13 cellular contexts compared by ENCODE assay signal in genomic region chr20:24632581-24632980, GRCh38.
"Had no signal": no experiment of that assay in that cellular context is flagged by ENCODE, and none has a peak within 500 bp of the region (broad histone marks: within the 10 kb centered on the region; RNA-seq: fewer than 3 reads in every experiment).

No MANE protein-coding gene starts in this region.

- H3K4me3 ChIP-seq: pancreas, right lobe of liver, stomach, thoracic aorta, upper lobe of left lung had no signal

- H3K9me3 ChIP-seq: pancreas, right lobe of liver, stomach, thoracic aorta, upper lobe of left lung had no signal

- H3K27ac Mint-ChIP-seq: activated naive CD8-positive, alpha-beta T cell; effector memory CD8-positive, alpha-beta T cell; immature natural killer cell; naive thymus-derived CD4-positive, alpha-beta T cell had no signal

- H3K27ac ChIP-seq: pancreas, right lobe of liver, stomach, thoracic aorta, upper lobe of left lung had no signal

- H3K36me3 ChIP-seq: pancreas, right lobe of liver, stomach, thoracic aorta, upper lobe of left lung had no signal

- H3K27me3 ChIP-seq: pancreas, right lobe of liver, stomach, upper lobe of left lung had no signal

- H3K4me1 ChIP-seq: pancreas, right lobe of liver had no signal

- H3K27me3 Mint-ChIP-seq: activated naive CD8-positive, alpha-beta T cell had no signal

- H3K36me3 Mint-ChIP-seq: activated naive CD8-positive, alpha-beta T cell; immature natural killer cell; naive thymus-derived CD4-positive, alpha-beta T cell had no signal

- H3K4me3 Mint-ChIP-seq: activated naive CD8-positive, alpha-beta T cell; effector memory CD8-positive, alpha-beta T cell; immature natural killer cell; naive thymus-derived CD4-positive, alpha-beta T cell had no signal

- H3K9me3 Mint-ChIP-seq: effector memory CD8-positive, alpha-beta T cell; naive thymus-derived CD4-positive, alpha-beta T cell had no signal

- DNase-seq: activated CD4-positive, alpha-beta T cell treated with anti-CD3 and anti-CD28 coated beads, Interleukin-2, amount 50 U/mL, for 4 hours; effector memory CD8-positive, alpha-beta T cell; immature natural killer cell; mesenchymal stem cell; naive thymus-derived CD4-positive, alpha-beta T cell; pancreas; right lobe of liver; small intestine; stimulated activated CD4-positive, alpha-beta T cell treated with anti-CD3 and anti-CD28 coated beads, Interleukin-4, amount 100 ng/mL, for 1 hour; stomach had no signal
